1 cellular context compared by ENCODE assay signal in the genomic region with DNA sequence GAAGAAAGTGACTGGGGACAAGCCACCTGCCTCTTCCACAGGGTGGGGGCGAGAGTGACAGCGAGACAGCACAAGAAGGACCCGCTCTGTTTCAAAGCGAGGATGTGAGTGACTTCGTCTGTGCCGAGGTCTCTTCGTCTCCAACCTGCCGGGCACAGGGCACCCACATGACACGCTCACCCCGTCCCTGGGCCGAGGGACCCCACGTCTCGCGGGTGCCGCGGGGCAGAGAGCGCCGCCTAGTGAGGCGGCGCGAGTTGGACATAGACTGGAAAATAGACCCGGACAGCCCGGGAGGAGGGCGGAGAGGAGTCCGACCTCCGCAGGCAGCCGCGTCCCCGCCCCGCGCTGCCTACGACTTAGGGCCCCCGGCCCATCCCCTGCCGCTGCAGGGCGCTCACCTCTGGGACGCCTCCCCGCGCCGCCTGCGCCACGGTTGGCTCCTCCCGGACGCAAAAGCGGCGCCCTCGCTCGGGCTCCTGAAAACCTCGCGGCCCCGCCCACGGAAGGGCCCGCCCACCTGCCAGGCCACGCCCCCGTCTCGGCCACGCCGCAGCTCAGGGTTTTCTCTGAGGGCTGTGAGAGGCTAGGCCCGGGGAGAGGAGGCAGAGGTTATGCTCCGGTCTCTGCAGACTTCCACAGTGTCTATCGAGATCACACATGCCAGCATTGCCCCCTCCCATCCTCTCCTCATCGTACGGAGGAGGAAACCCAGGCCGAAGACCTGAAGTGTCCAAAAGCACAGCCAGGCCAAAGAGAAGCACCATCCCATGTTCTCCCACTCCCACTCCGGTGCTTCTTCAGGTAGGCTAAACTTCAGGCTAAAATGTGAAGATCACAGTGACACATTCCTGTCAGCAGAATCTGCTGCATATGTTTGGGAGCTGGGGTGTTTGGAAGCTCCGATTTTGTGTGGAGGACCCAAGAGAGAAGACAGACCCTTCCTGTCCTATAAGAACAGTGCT.
TF ChIP-seq lines count a peak whose summit lies in the region.

A gene with protein sequence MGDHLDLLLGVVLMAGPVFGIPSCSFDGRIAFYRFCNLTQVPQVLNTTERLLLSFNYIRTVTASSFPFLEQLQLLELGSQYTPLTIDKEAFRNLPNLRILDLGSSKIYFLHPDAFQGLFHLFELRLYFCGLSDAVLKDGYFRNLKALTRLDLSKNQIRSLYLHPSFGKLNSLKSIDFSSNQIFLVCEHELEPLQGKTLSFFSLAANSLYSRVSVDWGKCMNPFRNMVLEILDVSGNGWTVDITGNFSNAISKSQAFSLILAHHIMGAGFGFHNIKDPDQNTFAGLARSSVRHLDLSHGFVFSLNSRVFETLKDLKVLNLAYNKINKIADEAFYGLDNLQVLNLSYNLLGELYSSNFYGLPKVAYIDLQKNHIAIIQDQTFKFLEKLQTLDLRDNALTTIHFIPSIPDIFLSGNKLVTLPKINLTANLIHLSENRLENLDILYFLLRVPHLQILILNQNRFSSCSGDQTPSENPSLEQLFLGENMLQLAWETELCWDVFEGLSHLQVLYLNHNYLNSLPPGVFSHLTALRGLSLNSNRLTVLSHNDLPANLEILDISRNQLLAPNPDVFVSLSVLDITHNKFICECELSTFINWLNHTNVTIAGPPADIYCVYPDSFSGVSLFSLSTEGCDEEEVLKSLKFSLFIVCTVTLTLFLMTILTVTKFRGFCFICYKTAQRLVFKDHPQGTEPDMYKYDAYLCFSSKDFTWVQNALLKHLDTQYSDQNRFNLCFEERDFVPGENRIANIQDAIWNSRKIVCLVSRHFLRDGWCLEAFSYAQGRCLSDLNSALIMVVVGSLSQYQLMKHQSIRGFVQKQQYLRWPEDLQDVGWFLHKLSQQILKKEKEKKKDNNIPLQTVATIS (minus strand): TSS at position 454 of the 965 bp plus-strand sequence. CDS start 30,217 bp downstream, outside the sequence.

TF ChIP-seq in HEK293, 187 proteins besides CTCF, POLR2A, EP300 and RAD21 (continued from another document and continues in another):
- TF ChIP-seq, protein P1, sequence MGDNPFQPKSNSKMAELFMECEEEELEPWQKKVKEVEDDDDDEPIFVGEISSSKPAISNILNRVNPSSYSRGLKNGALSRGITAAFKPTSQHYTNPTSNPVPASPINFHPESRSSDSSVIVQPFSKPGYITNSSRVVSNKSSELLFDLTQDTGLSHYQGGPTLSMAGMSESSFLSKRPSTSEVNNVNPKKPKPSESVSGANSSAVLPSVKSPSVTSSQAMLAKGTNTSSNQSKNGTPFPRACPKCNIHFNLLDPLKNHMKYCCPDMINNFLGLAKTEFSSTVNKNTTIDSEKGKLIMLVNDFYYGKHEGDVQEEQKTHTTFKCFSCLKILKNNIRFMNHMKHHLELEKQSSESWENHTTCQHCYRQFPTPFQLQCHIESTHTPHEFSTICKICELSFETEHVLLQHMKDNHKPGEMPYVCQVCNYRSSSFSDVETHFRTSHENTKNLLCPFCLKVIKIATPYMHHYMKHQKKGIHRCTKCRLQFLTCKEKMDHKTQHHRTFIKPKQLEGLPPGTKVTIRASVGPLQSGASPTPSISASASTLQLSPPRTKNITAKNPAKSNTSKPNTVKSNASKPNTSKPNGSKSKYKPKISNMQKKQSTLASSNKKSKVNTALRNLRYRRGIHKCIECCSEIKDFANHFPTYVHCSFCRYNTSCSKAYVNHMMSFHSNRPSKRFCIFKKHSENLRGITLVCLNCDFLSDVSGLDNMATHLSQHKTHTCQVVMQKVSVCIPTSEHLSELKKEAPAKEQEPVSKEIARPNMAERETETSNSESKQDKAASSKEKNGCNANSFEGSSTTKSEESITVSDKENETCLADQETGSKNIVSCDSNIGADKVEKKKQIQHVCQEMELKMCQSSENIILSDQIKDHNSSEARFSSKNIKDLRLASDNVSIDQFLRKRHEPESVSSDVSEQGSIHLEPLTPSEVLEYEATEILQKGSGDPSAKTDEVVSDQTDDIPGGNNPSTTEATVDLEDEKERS (tag by site-specific recombination; IDR thresholded peaks at IDR 0.05): 0 out of 2 replicates have a peak, but pooled peaks have one; percentile 55
- TF ChIP-seq SCRT2 (tag by site-specific recombination; IDR thresholded peaks at IDR 0.05): no peak
- TF ChIP-seq MZF1 (tag by site-specific recombination; IDR thresholded peaks at IDR 0.05; ENCODE audit: borderline replicate concordance): no peak
- TF ChIP-seq ZFP37 (tag by site-specific recombination; IDR thresholded peaks at IDR 0.05): 0 out of 2 replicates have a peak, but pooled peaks have one; percentile 21
- TF ChIP-seq, protein P2, sequence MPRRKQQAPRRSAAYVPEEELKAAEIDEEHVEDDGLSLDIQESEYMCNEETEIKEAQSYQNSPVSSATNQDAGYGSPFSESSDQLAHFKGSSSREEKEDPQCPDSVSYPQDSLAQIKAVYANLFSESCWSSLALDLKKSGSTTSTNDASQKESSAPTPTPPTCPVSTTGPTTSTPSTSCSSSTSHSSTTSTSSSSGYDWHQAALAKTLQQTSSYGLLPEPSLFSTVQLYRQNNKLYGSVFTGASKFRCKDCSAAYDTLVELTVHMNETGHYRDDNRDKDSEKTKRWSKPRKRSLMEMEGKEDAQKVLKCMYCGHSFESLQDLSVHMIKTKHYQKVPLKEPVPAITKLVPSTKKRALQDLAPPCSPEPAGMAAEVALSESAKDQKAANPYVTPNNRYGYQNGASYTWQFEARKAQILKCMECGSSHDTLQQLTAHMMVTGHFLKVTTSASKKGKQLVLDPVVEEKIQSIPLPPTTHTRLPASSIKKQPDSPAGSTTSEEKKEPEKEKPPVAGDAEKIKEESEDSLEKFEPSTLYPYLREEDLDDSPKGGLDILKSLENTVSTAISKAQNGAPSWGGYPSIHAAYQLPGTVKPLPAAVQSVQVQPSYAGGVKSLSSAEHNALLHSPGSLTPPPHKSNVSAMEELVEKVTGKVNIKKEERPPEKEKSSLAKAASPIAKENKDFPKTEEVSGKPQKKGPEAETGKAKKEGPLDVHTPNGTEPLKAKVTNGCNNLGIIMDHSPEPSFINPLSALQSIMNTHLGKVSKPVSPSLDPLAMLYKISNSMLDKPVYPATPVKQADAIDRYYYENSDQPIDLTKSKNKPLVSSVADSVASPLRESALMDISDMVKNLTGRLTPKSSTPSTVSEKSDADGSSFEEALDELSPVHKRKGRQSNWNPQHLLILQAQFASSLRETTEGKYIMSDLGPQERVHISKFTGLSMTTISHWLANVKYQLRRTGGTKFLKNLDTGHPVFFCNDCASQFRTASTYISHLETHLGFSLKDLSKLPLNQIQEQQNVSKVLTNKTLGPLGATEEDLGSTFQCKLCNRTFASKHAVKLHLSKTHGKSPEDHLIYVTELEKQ (tag by site-specific recombination; IDR thresholded peaks at IDR 0.05; ENCODE audit: borderline replicate concordance): 0 out of 2 replicates have a peak, but pooled peaks have one; percentile 5
- peak; percentile 98 for TF ChIP-seq GLIS2 (tag by site-specific recombination; IDR thresholded peaks at IDR 0.05)
- TF ChIP-seq ZNF677 (tag by site-specific recombination; IDR thresholded peaks at IDR 0.05): peak; percentile 36; the same call in 1 of the 2 replicates
- TF ChIP-seq ZBTB48 (tag by site-specific recombination; IDR thresholded peaks at IDR 0.05): peak; percentile 96
- TF ChIP-seq, protein P3, sequence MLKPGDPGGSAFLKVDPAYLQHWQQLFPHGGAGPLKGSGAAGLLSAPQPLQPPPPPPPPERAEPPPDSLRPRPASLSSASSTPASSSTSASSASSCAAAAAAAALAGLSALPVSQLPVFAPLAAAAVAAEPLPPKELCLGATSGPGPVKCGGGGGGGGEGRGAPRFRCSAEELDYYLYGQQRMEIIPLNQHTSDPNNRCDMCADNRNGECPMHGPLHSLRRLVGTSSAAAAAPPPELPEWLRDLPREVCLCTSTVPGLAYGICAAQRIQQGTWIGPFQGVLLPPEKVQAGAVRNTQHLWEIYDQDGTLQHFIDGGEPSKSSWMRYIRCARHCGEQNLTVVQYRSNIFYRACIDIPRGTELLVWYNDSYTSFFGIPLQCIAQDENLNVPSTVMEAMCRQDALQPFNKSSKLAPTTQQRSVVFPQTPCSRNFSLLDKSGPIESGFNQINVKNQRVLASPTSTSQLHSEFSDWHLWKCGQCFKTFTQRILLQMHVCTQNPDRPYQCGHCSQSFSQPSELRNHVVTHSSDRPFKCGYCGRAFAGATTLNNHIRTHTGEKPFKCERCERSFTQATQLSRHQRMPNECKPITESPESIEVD (tag by site-specific recombination; IDR thresholded peaks at IDR 0.05): no peak
- 0 out of 2 replicates have a peak, but pooled peaks have one; percentile 3 for TF ChIP-seq ZNF433 (tag by site-specific recombination; IDR thresholded peaks at IDR 0.05; ENCODE audit: low read depth)
- TF ChIP-seq ZNF521 (tag by site-specific recombination; IDR thresholded peaks at IDR 0.05): no peak
- no peak for TF ChIP-seq ZNF157 (tag by site-specific recombination; IDR thresholded peaks at IDR 0.05)
- TF ChIP-seq ZFP69B (tag by site-specific recombination; IDR thresholded peaks at IDR 0.05): peak; percentile 67; the same call in 1 of the 2 replicates
- no peak for TF ChIP-seq ZNF140 (tag by site-specific recombination; IDR thresholded peaks at IDR 0.05)
- peak; percentile 84 for TF ChIP-seq ZBTB7A (tag by site-specific recombination; IDR thresholded peaks at IDR 0.05; ENCODE audit: low read depth)
- no peak; the same call in 1 of the 2 replicates for TF ChIP-seq BCL11A (tag by site-specific recombination; IDR thresholded peaks at IDR 0.05; ENCODE audit: low read depth)
- TF ChIP-seq ZNF529 (tag by site-specific recombination; IDR thresholded peaks at IDR 0.05; ENCODE audit: insufficient replicate concordance): no peak
- TF ChIP-seq GLIS1 (tag by site-specific recombination; IDR thresholded peaks at IDR 0.05): peak; percentile 86
- TF ChIP-seq WT1 (tag by site-specific recombination; IDR thresholded peaks at IDR 0.05): peak; percentile 65; the same call in 1 of the 2 replicates
- no peak for TF ChIP-seq KLF7 (tag by site-specific recombination; IDR thresholded peaks at IDR 0.05; ENCODE audit: borderline replicate concordance)
- TF ChIP-seq OVOL3 (tag by site-specific recombination; IDR thresholded peaks at IDR 0.05): no peak
- no peak for TF ChIP-seq SCRT1 (tag by site-specific recombination; IDR thresholded peaks at IDR 0.05; ENCODE audit: borderline replicate concordance)
- peak; percentile 85 for TF ChIP-seq ZEB2 (tag by site-specific recombination; IDR thresholded peaks at IDR 0.05)
- TF ChIP-seq ZNF202 (tag by site-specific recombination; IDR thresholded peaks at IDR 0.05; ENCODE audit: borderline replicate concordance): no peak
- peak; percentile 98 for TF ChIP-seq ZFHX2 (tag by site-specific recombination; conservative IDR thresholded peaks at IDR 0.05)
- TF ChIP-seq SP3 (tag by site-specific recombination; IDR thresholded peaks at IDR 0.05): peak; percentile 96
- TF ChIP-seq ZBTB8A (tag by site-specific recombination; IDR thresholded peaks at IDR 0.05): peak; percentile 99
- TF ChIP-seq KLF1 (tag by site-specific recombination; IDR thresholded peaks at IDR 0.05): peak; percentile 83
- no peak for TF ChIP-seq ZNF548 (tag by site-specific recombination; IDR thresholded peaks at IDR 0.05)
- TF ChIP-seq ZNF37A (tag by site-specific recombination; IDR thresholded peaks at IDR 0.05): no peak
- TF ChIP-seq GLI4 (tag by site-specific recombination; IDR thresholded peaks at IDR 0.05): no peak
- TF ChIP-seq SP2 (tag by site-specific recombination; IDR thresholded peaks at IDR 0.05): peak; percentile 95
- TF ChIP-seq ZFP41 (tag by site-specific recombination; IDR thresholded peaks at IDR 0.05; ENCODE audit: borderline replicate concordance): no peak
- TF ChIP-seq, protein P4, sequence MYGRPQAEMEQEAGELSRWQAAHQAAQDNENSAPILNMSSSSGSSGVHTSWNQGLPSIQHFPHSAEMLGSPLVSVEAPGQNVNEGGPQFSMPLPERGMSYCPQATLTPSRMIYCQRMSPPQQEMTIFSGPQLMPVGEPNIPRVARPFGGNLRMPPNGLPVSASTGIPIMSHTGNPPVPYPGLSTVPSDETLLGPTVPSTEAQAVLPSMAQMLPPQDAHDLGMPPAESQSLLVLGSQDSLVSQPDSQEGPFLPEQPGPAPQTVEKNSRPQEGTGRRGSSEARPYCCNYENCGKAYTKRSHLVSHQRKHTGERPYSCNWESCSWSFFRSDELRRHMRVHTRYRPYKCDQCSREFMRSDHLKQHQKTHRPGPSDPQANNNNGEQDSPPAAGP (tag by site-specific recombination; IDR thresholded peaks at IDR 0.05): peak; percentile 71
- no peak; the same call in none of the 2 replicates for TF ChIP-seq ZNF184 (tag by site-specific recombination; IDR thresholded peaks at IDR 0.05)
- TF ChIP-seq ZNF747 (tag by site-specific recombination; IDR thresholded peaks at IDR 0.05): no peak
- TF ChIP-seq ZSCAN30 (tag by site-specific recombination; IDR thresholded peaks at IDR 0.05): peak; percentile 82
- TF ChIP-seq ZNF169 (tag by site-specific recombination; IDR thresholded peaks at IDR 0.05): no peak
- TF ChIP-seq, protein P5, sequence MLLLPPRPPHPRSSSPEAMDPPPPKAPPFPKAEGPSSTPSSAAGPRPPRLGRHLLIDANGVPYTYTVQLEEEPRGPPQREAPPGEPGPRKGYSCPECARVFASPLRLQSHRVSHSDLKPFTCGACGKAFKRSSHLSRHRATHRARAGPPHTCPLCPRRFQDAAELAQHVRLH (tag by site-specific recombination; IDR thresholded peaks at IDR 0.05): 0 out of 2 replicates have a peak, but pooled peaks have one; percentile 54
- TF ChIP-seq, protein P6, sequence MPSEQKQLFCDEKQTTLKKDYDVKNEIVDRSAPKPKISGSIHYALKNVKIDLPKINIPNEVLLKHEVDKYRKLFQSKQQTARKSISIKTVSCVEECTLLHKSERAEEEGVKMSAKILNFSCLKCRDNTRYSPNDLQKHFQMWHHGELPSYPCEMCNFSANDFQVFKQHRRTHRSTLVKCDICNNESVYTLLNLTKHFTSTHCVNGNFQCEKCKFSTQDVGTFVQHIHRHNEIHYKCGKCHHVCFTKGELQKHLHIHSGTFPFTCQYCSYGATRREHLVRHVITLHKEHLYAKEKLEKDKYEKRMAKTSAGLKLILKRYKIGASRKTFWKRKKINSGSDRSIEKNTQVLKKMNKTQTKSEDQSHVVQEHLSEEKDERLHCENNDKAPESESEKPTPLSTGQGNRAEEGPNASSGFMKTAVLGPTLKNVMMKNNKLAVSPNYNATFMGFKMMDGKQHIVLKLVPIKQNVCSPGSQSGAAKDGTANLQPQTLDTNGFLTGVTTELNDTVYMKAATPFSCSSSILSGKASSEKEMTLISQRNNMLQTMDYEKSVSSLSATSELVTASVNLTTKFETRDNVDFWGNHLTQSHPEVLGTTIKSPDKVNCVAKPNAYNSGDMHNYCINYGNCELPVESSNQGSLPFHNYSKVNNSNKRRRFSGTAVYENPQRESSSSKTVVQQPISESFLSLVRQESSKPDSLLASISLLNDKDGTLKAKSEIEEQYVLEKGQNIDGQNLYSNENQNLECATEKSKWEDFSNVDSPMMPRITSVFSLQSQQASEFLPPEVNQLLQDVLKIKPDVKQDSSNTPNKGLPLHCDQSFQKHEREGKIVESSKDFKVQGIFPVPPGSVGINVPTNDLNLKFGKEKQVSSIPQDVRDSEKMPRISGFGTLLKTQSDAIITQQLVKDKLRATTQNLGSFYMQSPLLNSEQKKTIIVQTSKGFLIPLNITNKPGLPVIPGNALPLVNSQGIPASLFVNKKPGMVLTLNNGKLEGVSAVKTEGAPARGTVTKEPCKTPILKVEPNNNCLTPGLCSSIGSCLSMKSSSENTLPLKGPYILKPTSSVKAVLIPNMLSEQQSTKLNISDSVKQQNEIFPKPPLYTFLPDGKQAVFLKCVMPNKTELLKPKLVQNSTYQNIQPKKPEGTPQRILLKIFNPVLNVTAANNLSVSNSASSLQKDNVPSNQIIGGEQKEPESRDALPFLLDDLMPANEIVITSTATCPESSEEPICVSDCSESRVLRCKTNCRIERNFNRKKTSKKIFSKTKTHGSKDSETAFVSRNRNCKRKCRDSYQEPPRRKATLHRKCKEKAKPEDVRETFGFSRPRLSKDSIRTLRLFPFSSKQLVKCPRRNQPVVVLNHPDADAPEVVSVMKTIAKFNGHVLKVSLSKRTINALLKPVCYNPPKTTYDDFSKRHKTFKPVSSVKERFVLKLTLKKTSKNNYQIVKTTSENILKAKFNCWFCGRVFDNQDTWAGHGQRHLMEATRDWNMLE (tag by site-specific recombination; conservative IDR thresholded peaks at IDR 0.05; ENCODE audit: low read depth): no peak
